Comparison of ENCODE assay signal across 9 cellular contexts in genomic region chr11:34501500-34501899, GRCh38. TPM values are rescaled to one million over a fixed set of nuclear protein-coding genes. Genes with fewer than 3 reads are reported as not detected.
DNase-seq lines count a peak whose midpoint lies in the region; TF ChIP-seq lines count a peak whose summit lies in the region.
"Had no signal": no experiment of that assay in that cellular context is flagged by ENCODE, and none has a peak within 500 bp of the region (broad histone marks: within the 10 kb centered on the region; RNA-seq: fewer than 3 reads in every experiment).

No MANE protein-coding gene starts in this region.

- no peak overlapping the region for H3K18ac ChIP-seq in mesenchymal stem cell (ENCODE audit: low read depth in 1 of 2, low read length in 2 of 2)

- no peaks in the 10 kb centered on the region for H3K9me3 ChIP-seq in mesenchymal stem cell (ENCODE audit: control insufficient read depth, low read length)
- H3K9me3 ChIP-seq: transverse colon had no signal

- H3K27ac ChIP-seq in brain microvascular endothelial cell, result no peak overlapping the region
- H3K27ac ChIP-seq in mesenchymal stem cell (ENCODE audit: low read length, poor library complexity, severe bottlenecking), result peak overlapping the region; percentile 68
- H3K27ac ChIP-seq: transverse colon had no signal

- no peak overlapping the region for H3K23ac ChIP-seq in mesenchymal stem cell (ENCODE audit: low read length in 2 of 2)

- WGBS in mesenchymal stem cell, result 77% methylated on average over 4 of the region's 4 CpGs

- no peak overlapping the region for H3K4me3 ChIP-seq in AG10803 (ENCODE audit: low read length)
- H3K4me3 ChIP-seq in brain microvascular endothelial cell (ENCODE audit: low read depth, low read length), result no peak overlapping the region
- no peak overlapping the region for H3K4me3 ChIP-seq in mesenchymal stem cell (ENCODE audit: insufficient read depth in 1 of 2, low read depth in 1 of 2, low read length in 2 of 2)
- H3K4me3 ChIP-seq: transverse colon had no signal

- no peak overlapping the region for H3K4me2 ChIP-seq in mesenchymal stem cell (ENCODE audit: low read length, poor library complexity, severe bottlenecking)

- H3K4ac ChIP-seq in mesenchymal stem cell (ENCODE audit: low read depth in 1 of 2, low read length in 2 of 2), result no peak overlapping the region

- no peak overlapping the region for H2BK5ac ChIP-seq in mesenchymal stem cell (ENCODE audit: low read depth, low read length, poor library complexity, severe bottlenecking)

- H2BK12ac ChIP-seq in mesenchymal stem cell (ENCODE audit: low read length in 2 of 2), result no peak overlapping the region

- H3K14ac ChIP-seq in mesenchymal stem cell (ENCODE audit: low read length in 2 of 2), result no peak overlapping the region

- H3K9me3 Mint-ChIP-seq in osteocyte (ENCODE audit: unreplicated experiment), result no peaks in the 10 kb centered on the region

- no peak overlapping the region for H2BK120ac ChIP-seq in mesenchymal stem cell (ENCODE audit: low read depth, low read length)

- no peaks in the 10 kb centered on the region for H3K79me1 ChIP-seq in mesenchymal stem cell (replicated peaks; ENCODE audit: low read length, poor library complexity, severe bottlenecking)

- TF ChIP-seq CTCF in AG10803 (conservative IDR thresholded peaks at IDR 0.05; ENCODE audit: low read length) (no peak), brain microvascular endothelial cell (IDR thresholded peaks at IDR 0.05; ENCODE audit: low read depth, low read length, missing control alignments) (no peak), osteocyte (IDR thresholded peaks at IDR 0.05) (no peak)

- DNase-seq in AG10803 (ENCODE audit: low read depth) (peak; percentile 96), KBM-7 (peak; percentile 54), brain microvascular endothelial cell (peak; percentile 64), mesenchymal stem cell (peak; percentile 34), ureter (ENCODE audit: low spot score) (no peak), amygdala (lab: John Stamatoyannopoulos, UW) (no peak), osteocyte (ENCODE audit: extremely low spot score, unreplicated experiment) (no peak), NCI-H2081 (lab: John Stamatoyannopoulos, UW) (no peak)
- DNase-seq: transverse colon had no signal

- H4K8ac ChIP-seq in mesenchymal stem cell (ENCODE audit: low read length), result no peak overlapping the region

- H3K4me1 ChIP-seq in mesenchymal stem cell (ENCODE audit: control insufficient read depth, insufficient read depth, low read depth, low read length), result peaks cover 8% of the 10 kb centered on the region
- H3K4me1 ChIP-seq: transverse colon had no signal

- H4K91ac ChIP-seq in mesenchymal stem cell (ENCODE audit: low read length), result no peak overlapping the region

- H3K27me3 ChIP-seq in brain microvascular endothelial cell (replicated peaks), result peaks cover 3% of the 10 kb centered on the region
- H3K27me3 ChIP-seq in mesenchymal stem cell (ENCODE audit: control insufficient read depth in 1 of 2, insufficient read depth in 1 of 2, low read length in 2 of 2), result peaks cover 0 to 1% of the 10 kb centered on the region in 2 experiments
- H3K27me3 ChIP-seq: transverse colon had no signal

- no peak overlapping the region for H2BK15ac ChIP-seq in mesenchymal stem cell (ENCODE audit: low read depth, poor library complexity, severe bottlenecking)

- H3K36me3 Mint-ChIP-seq in osteocyte (ENCODE audit: unreplicated experiment), result no peaks in the 10 kb centered on the region

- H3K4me3 Mint-ChIP-seq in osteocyte (ENCODE audit: unreplicated experiment), result no peak overlapping the region

- H3K27me3 Mint-ChIP-seq in osteocyte (ENCODE audit: unreplicated experiment), result peaks cover 7% of the 10 kb centered on the region

- H2AFZ ChIP-seq in mesenchymal stem cell (ENCODE audit: low read depth, low read length), result no peak overlapping the region

- H3K36me3 ChIP-seq in brain microvascular endothelial cell (replicated peaks), result no peaks in the 10 kb centered on the region
- no peaks in the 10 kb centered on the region for H3K36me3 ChIP-seq in mesenchymal stem cell (ENCODE audit: control insufficient read depth in 1 of 2, insufficient read depth in 2 of 2, low read depth in 1 of 2, low read length in 2 of 2)
- H3K36me3 ChIP-seq: transverse colon had no signal

- H3K27ac Mint-ChIP-seq in osteocyte (ENCODE audit: unreplicated experiment), result no peak overlapping the region

- peak overlapping the region; percentile 18 for H3K9ac ChIP-seq in mesenchymal stem cell (ENCODE audit: low read length)

- H2AK5ac ChIP-seq in mesenchymal stem cell (ENCODE audit: low read length, severe bottlenecking), result no peak overlapping the region

- H3K4me1 Mint-ChIP-seq in osteocyte (ENCODE audit: unreplicated experiment), result peaks cover 9% of the 10 kb centered on the region

- in situ Hi-C loops in KBM-7 (cut with MboI; ENCODE audit: low pct_unique_long_range_greater_than_20kb, low sequenced_read_pairs) (no loop called here), brain microvascular endothelial cell (cut with HindIII; ENCODE audit: low pct_ligation_motif_present, low sequenced_read_pairs) (no loop called here)

RNA-seq across cellular contexts. Expression of gene ELF5, which starts 12.1 kb away (rescaled TPM):
- not detected for polyA plus RNA-seq in mesenchymal stem cell (2013, experiment 1 of 2)
- polyA plus RNA-seq in mesenchymal stem cell (2013, experiment 2 of 2), result not detected
- 70.3 TPM for total RNA-seq in ureter
- total RNA-seq in osteocyte, result not detected in 2 replicates
- total RNA-seq: transverse colon had no signal

Comparison
In these comparisons a context has a peak if more than half of its experiments do, and no peak if none do; other contexts are left out.
1. DNase-seq: peak in AG10803 (single experiment), KBM-7 (single experiment), brain microvascular endothelial cell (single experiment) and mesenchymal stem cell (single experiment); none in ureter (single experiment), amygdala (0 of 56), osteocyte (single experiment) and NCI-H2081 (0 of 2).
2. RNA of gene ELF5, which starts 12.1 kb away (total RNA-seq): 70.3 TPM in ureter (single experiment); not detected in osteocyte; every median in the first group is over 10 times any median in the second.